Comparison of ENCODE assay signal across 1 cellular context in the genomic region with DNA sequence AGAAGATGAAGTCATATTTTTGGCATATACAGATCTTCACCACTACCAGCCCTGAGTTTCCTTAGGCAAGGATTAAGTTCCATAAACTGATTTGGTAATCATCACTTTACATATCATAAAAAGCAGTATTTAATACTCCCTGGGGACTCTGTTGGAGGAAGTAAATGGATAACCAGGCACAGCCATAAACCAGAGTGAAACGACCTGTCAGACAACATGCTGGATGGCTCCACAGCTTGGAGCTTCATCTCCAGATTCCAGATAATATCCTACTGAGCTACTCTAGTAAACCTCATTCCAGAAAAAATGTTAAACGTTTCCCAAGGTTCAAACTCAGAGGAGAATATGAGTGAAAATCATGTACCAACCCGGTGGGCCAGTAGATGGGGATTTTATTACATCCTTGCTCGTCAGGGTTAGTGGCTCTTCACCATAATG.
A peak's percentile ranks its signal among the peaks of the same experiment; 100 is the strongest.
TF ChIP-seq lines count a peak whose summit lies in the region.

No MANE protein-coding gene starts in this region.

TF ChIP-seq in HEK293, 187 proteins besides CTCF, POLR2A, EP300 and RAD21 (continued from another document and continues in another):
- TF ChIP-seq ZNF274 (IDR thresholded peaks at IDR 0.05; ENCODE audit: low read length) (no peak), ZNF274 (tag by site-specific recombination; IDR thresholded peaks at IDR 0.05; ENCODE audit: borderline replicate concordance) (no peak), ZSCAN16 (tag by site-specific recombination; IDR thresholded peaks at IDR 0.05) (no peak), KLF7 (tag by site-specific recombination; IDR thresholded peaks at IDR 0.05; ENCODE audit: borderline replicate concordance) (no peak), ZNF747 (tag by site-specific recombination; IDR thresholded peaks at IDR 0.05) (no peak), ZFP41 (tag by site-specific recombination; IDR thresholded peaks at IDR 0.05; ENCODE audit: borderline replicate concordance) (no peak), SALL2 (tag by site-specific recombination; IDR thresholded peaks at IDR 0.05; ENCODE audit: borderline replicate concordance) (no peak), ZNF140 (tag by site-specific recombination; IDR thresholded peaks at IDR 0.05) (no peak), ZNF202 (tag by site-specific recombination; IDR thresholded peaks at IDR 0.05; ENCODE audit: borderline replicate concordance) (no peak), IKZF3 (tag by site-specific recombination; IDR thresholded peaks at IDR 0.05) (peak; percentile 81), ZNF2 (tag by site-specific recombination; IDR thresholded peaks at IDR 0.05) (0 out of 2 replicates have a peak, but pooled peaks have one; percentile 46), ZEB2 (tag by site-specific recombination; IDR thresholded peaks at IDR 0.05) (peak; percentile 90), ZNF571 (tag by site-specific recombination; IDR thresholded peaks at IDR 0.05) (no peak), ZNF560 (tag by site-specific recombination; IDR thresholded peaks at IDR 0.05; ENCODE audit: borderline replicate concordance) (no peak), ZNF366 (tag by site-specific recombination; conservative IDR thresholded peaks at IDR 0.05) (peak; percentile 98), ZNF169 (tag by site-specific recombination; IDR thresholded peaks at IDR 0.05) (no peak), WT1 (tag by site-specific recombination; IDR thresholded peaks at IDR 0.05) (peak; percentile 83), ZNF37A (tag by site-specific recombination; IDR thresholded peaks at IDR 0.05) (no peak), ZNF664 (tag by site-specific recombination; IDR thresholded peaks at IDR 0.05) (no peak), ZSCAN23 (tag by site-specific recombination; IDR thresholded peaks at IDR 0.05) (peak; percentile 24; the same call in 1 of the 2 replicates), ZNF157 (tag by site-specific recombination; IDR thresholded peaks at IDR 0.05) (no peak), RBAK (tag by site-specific recombination; IDR thresholded peaks at IDR 0.05) (no peak), ZNF548 (tag by site-specific recombination; IDR thresholded peaks at IDR 0.05) (no peak), ZNF311 (tag by site-specific recombination; IDR thresholded peaks at IDR 0.05; ENCODE audit: borderline replicate concordance) (no peak), ZNF266 (tag by site-specific recombination; IDR thresholded peaks at IDR 0.05; ENCODE audit: low read depth) (no peak), ZNF530 (tag by site-specific recombination; IDR thresholded peaks at IDR 0.05; ENCODE audit: low read depth) (no peak), HOXC10 (CRISPR knock-in tag; IDR thresholded peaks at IDR 0.05) (no peak), ZNF561 (tag by site-specific recombination; IDR thresholded peaks at IDR 0.05; ENCODE audit: borderline replicate concordance) (peak; percentile 51), ZNF514 (tag by site-specific recombination; IDR thresholded peaks at IDR 0.05) (no peak), SCRT1 (tag by site-specific recombination; IDR thresholded peaks at IDR 0.05; ENCODE audit: borderline replicate concordance) (0 out of 2 replicates have a peak, but pooled peaks have one; percentile 9), ZNF792 (tag by site-specific recombination; IDR thresholded peaks at IDR 0.05) (no peak), ZNF843 (tag by site-specific recombination; IDR thresholded peaks at IDR 0.05) (peak; percentile 95), ZNF610 (tag by site-specific recombination; IDR thresholded peaks at IDR 0.05; ENCODE audit: borderline replicate concordance) (0 out of 2 replicates have a peak, but pooled peaks have one; percentile 42), GLIS2 (tag by site-specific recombination; IDR thresholded peaks at IDR 0.05) (no peak), SCRT2 (tag by site-specific recombination; IDR thresholded peaks at IDR 0.05) (peak; percentile 42), ZNF221 (tag by site-specific recombination; IDR thresholded peaks at IDR 0.05; ENCODE audit: borderline replicate concordance) (no peak), ZBTB17 (tag by site-specific recombination; IDR thresholded peaks at IDR 0.05) (peak; percentile 83), KLF9 (tag by site-specific recombination; IDR thresholded peaks at IDR 0.05; ENCODE audit: low read depth) (no peak), ZBTB20 (tag by site-specific recombination; IDR thresholded peaks at IDR 0.05) (no peak), ZBTB7A (tag by site-specific recombination; IDR thresholded peaks at IDR 0.05; ENCODE audit: low read depth) (no peak), ZNF184 (tag by site-specific recombination; IDR thresholded peaks at IDR 0.05) (peak; percentile 65), ZNF830 (tag by site-specific recombination; IDR thresholded peaks at IDR 0.05; ENCODE audit: low read depth) (no peak), ZNF214 (tag by site-specific recombination; IDR thresholded peaks at IDR 0.05; ENCODE audit: borderline replicate concordance) (no peak), ZNF76 (tag by site-specific recombination; IDR thresholded peaks at IDR 0.05; ENCODE audit: borderline replicate concordance, low read depth) (0 out of 2 replicates have a peak, but pooled peaks have one; percentile 43), ZNF677 (tag by site-specific recombination; IDR thresholded peaks at IDR 0.05) (no peak)
- TF ChIP-seq, protein P1, sequence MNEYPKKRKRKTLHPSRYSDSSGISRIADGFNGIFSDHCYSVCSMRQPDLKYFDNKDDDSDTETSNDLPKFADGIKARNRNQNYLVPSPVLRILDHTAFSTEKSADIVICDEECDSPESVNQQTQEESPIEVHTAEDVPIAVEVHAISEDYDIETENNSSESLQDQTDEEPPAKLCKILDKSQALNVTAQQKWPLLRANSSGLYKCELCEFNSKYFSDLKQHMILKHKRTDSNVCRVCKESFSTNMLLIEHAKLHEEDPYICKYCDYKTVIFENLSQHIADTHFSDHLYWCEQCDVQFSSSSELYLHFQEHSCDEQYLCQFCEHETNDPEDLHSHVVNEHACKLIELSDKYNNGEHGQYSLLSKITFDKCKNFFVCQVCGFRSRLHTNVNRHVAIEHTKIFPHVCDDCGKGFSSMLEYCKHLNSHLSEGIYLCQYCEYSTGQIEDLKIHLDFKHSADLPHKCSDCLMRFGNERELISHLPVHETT (tag by site-specific recombination; IDR thresholded peaks at IDR 0.05): peak; percentile 89; the same call in 1 of the 2 replicates
- TF ChIP-seq, protein P2, sequence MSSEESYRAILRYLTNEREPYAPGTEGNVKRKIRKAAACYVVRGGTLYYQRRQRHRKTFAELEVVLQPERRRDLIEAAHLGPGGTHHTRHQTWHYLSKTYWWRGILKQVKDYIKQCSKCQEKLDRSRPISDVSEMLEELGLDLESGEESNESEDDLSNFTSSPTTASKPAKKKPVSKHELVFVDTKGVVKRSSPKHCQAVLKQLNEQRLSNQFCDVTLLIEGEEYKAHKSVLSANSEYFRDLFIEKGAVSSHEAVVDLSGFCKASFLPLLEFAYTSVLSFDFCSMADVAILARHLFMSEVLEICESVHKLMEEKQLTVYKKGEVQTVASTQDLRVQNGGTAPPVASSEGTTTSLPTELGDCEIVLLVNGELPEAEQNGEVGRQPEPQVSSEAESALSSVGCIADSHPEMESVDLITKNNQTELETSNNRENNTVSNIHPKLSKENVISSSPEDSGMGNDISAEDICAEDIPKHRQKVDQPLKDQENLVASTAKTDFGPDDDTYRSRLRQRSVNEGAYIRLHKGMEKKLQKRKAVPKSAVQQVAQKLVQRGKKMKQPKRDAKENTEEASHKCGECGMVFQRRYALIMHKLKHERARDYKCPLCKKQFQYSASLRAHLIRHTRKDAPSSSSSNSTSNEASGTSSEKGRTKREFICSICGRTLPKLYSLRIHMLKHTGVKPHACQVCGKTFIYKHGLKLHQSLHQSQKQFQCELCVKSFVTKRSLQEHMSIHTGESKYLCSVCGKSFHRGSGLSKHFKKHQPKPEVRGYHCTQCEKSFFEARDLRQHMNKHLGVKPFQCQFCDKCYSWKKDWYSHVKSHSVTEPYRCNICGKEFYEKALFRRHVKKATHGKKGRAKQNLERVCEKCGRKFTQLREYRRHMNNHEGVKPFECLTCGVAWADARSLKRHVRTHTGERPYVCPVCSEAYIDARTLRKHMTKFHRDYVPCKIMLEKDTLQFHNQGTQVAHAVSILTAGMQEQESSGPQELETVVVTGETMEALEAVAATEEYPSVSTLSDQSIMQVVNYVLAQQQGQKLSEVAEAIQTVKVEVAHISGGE (tag by site-specific recombination; conservative IDR thresholded peaks at IDR 0.05; ENCODE audit: low read depth): no peak
- TF ChIP-seq, protein P3, sequence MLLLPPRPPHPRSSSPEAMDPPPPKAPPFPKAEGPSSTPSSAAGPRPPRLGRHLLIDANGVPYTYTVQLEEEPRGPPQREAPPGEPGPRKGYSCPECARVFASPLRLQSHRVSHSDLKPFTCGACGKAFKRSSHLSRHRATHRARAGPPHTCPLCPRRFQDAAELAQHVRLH (tag by site-specific recombination; IDR thresholded peaks at IDR 0.05): peak; percentile 64; the same call in 1 of the 2 replicates
- TF ChIP-seq, protein P4, sequence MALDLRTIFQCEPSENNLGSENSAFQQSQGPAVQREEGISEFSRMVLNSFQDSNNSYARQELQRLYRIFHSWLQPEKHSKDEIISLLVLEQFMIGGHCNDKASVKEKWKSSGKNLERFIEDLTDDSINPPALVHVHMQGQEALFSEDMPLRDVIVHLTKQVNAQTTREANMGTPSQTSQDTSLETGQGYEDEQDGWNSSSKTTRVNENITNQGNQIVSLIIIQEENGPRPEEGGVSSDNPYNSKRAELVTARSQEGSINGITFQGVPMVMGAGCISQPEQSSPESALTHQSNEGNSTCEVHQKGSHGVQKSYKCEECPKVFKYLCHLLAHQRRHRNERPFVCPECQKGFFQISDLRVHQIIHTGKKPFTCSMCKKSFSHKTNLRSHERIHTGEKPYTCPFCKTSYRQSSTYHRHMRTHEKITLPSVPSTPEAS (tag by site-specific recombination; IDR thresholded peaks at IDR 0.05): no peak
- TF ChIP-seq, protein P5, sequence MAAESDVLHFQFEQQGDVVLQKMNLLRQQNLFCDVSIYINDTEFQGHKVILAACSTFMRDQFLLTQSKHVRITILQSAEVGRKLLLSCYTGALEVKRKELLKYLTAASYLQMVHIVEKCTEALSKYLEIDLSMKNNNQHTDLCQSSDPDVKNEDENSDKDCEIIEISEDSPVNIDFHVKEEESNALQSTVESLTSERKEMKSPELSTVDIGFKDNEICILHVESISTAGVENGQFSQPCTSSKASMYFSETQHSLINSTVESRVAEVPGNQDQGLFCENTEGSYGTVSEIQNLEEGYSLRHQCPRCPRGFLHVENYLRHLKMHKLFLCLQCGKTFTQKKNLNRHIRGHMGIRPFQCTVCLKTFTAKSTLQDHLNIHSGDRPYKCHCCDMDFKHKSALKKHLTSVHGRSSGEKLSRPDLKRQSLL (tag by site-specific recombination; IDR thresholded peaks at IDR 0.05): peak; percentile 93
- TF ChIP-seq, protein P6, sequence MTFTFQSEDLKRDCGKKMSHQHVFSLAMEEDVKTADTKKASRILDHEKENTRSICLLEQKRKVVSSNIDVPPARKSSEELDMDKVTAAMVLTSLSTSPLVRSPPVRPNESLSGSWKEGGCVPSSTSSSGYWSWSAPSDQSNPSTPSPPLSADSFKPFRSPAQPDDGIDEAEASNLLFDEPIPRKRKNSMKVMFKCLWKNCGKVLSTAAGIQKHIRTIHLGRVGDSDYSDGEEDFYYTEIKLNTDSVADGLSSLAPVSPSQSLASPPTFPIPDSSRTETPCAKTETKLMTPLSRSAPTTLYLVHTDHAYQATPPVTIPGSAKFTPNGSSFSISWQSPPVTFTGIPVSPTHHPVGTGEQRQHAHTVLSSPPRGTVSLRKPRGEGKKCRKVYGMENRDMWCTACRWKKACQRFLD (tag by site-specific recombination; IDR thresholded peaks at IDR 0.05): no peak
- TF ChIP-seq, protein P7, sequence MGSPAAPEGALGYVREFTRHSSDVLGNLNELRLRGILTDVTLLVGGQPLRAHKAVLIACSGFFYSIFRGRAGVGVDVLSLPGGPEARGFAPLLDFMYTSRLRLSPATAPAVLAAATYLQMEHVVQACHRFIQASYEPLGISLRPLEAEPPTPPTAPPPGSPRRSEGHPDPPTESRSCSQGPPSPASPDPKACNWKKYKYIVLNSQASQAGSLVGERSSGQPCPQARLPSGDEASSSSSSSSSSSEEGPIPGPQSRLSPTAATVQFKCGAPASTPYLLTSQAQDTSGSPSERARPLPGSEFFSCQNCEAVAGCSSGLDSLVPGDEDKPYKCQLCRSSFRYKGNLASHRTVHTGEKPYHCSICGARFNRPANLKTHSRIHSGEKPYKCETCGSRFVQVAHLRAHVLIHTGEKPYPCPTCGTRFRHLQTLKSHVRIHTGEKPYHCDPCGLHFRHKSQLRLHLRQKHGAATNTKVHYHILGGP (tag by site-specific recombination; IDR thresholded peaks at IDR 0.05): peak; percentile 34; the same call in 1 of the 2 replicates
- TF ChIP-seq, protein P8, sequence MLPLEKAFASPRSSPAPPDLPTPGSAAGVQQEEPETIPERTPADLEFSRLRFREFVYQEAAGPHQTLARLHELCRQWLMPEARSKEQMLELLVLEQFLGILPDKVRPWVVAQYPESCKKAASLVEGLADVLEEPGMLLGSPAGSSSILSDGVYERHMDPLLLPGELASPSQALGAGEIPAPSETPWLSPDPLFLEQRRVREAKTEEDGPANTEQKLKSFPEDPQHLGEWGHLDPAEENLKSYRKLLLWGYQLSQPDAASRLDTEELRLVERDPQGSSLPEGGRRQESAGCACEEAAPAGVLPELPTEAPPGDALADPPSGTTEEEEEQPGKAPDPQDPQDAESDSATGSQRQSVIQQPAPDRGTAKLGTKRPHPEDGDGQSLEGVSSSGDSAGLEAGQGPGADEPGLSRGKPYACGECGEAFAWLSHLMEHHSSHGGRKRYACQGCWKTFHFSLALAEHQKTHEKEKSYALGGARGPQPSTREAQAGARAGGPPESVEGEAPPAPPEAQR (tag by site-specific recombination; IDR thresholded peaks at IDR 0.05): no peak
- TF ChIP-seq, protein P9, sequence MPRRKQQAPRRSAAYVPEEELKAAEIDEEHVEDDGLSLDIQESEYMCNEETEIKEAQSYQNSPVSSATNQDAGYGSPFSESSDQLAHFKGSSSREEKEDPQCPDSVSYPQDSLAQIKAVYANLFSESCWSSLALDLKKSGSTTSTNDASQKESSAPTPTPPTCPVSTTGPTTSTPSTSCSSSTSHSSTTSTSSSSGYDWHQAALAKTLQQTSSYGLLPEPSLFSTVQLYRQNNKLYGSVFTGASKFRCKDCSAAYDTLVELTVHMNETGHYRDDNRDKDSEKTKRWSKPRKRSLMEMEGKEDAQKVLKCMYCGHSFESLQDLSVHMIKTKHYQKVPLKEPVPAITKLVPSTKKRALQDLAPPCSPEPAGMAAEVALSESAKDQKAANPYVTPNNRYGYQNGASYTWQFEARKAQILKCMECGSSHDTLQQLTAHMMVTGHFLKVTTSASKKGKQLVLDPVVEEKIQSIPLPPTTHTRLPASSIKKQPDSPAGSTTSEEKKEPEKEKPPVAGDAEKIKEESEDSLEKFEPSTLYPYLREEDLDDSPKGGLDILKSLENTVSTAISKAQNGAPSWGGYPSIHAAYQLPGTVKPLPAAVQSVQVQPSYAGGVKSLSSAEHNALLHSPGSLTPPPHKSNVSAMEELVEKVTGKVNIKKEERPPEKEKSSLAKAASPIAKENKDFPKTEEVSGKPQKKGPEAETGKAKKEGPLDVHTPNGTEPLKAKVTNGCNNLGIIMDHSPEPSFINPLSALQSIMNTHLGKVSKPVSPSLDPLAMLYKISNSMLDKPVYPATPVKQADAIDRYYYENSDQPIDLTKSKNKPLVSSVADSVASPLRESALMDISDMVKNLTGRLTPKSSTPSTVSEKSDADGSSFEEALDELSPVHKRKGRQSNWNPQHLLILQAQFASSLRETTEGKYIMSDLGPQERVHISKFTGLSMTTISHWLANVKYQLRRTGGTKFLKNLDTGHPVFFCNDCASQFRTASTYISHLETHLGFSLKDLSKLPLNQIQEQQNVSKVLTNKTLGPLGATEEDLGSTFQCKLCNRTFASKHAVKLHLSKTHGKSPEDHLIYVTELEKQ (tag by site-specific recombination; IDR thresholded peaks at IDR 0.05; ENCODE audit: borderline replicate concordance): peak; percentile 89
